18 cellular contexts compared by ENCODE assay signal in genomic region chr3:129764090-129764489, GRCh38.
DNase-seq lines count a peak whose midpoint lies in the region; ATAC-seq, FAIRE-seq and TF ChIP-seq lines count a peak whose summit lies in the region.
"Had no signal": no experiment of that assay in that cellular context is flagged by ENCODE, and none has a peak within 500 bp of the region (broad histone marks: within the 10 kb centered on the region; RNA-seq: fewer than 3 reads in every experiment).

No MANE protein-coding gene starts in this region.

- in situ Hi-C loops in Panc1 (cut with HindIII; ENCODE audit: low pct_unique_long_range_greater_than_20kb, low sequenced_read_pairs) (no loop called here), HepG2 (cut with HindIII; ENCODE audit: extremely low pct_ligation_motif_present, low pct_unique_long_range_greater_than_20kb) (no loop called here)

- H3K4me1 ChIP-seq in Panc1 (ENCODE audit: control insufficient read depth, insufficient read depth, low read length) (0 out of 2 replicates have a peak, but pooled peaks cover 2% of the 10 kb centered on the region), HepG2 (ENCODE audit: insufficient read depth, low read length) (peaks cover 12% of the 10 kb centered on the region), tibial artery (no peaks in the 10 kb centered on the region)
- H3K4me1 ChIP-seq: BE2C had no signal

- no peak for TF ChIP-seq CTCF in Calu3 (IDR thresholded peaks at IDR 0.05; ENCODE audit: unreplicated experiment)
- no peak for TF ChIP-seq CTCF in Panc1 (IDR thresholded peaks at IDR 0.05)
- TF ChIP-seq CTCF in HepG2 (CRISPR knock-in tag; IDR thresholded peaks at IDR 0.05), result no peak
- no peak for TF ChIP-seq CTCF in progenitor cell of endocrine pancreas (IDR thresholded peaks at IDR 0.05; ENCODE audit: unreplicated experiment)
- no peak for TF ChIP-seq CTCF in tibial artery (IDR thresholded peaks at IDR 0.05)

- peak overlapping the region; percentile 42 for H3K27ac Mint-ChIP-seq in Calu3 (ENCODE audit: unreplicated experiment)
- peak overlapping the region; percentile 14 for H3K27ac Mint-ChIP-seq in progenitor cell of endocrine pancreas
- H3K27ac Mint-ChIP-seq: GM23338, H9 had no signal

- H3K9ac ChIP-seq in HepG2 (ENCODE audit: insufficient read depth, low read depth, low read length), result no peak overlapping the region

- no peak for ATAC-seq in Panc1
- ATAC-seq in HepG2, result peak; percentile 45; the same call in 2 of the 3 replicates
- ATAC-seq: GM23338 had no signal

- no peaks in the 10 kb centered on the region for H4K20me1 ChIP-seq in HepG2 (ENCODE audit: insufficient read depth, low read length)

- DNase-seq in Calu3, result no peak
- no peak for DNase-seq in Panc1 (ENCODE audit: low read depth, low spot score)
- peak; percentile 18 for DNase-seq in HepG2 (ENCODE audit: low spot score)
- DNase-seq in progenitor cell of endocrine pancreas (ENCODE audit: low spot score, unreplicated experiment), result no peak
- DNase-seq in iPS-NIHi7 (ENCODE audit: extremely low spot score), result no peak
- no peak for DNase-seq in tibial artery
- no peak for DNase-seq in NOMO-1 (lab: John Stamatoyannopoulos, UW; ENCODE audit: unreplicated experiment in 2 of 2)
- DNase-seq in NCI-H146 (lab: John Stamatoyannopoulos, UW), result no peak
- DNase-seq: BE2C; CD4-positive, alpha-beta memory T cell; DMS153; DND-41; GDM1; H9 had no signal

- H3K4me3 Mint-ChIP-seq in Calu3 (ENCODE audit: low read depth, unreplicated experiment) (no peak overlapping the region), progenitor cell of endocrine pancreas (ENCODE audit: low read depth) (no peak overlapping the region)
- H3K4me3 Mint-ChIP-seq: CD4-positive, alpha-beta memory T cell; GM23338; H9 had no signal

- peaks cover 2% of the 10 kb centered on the region for H3K79me2 ChIP-seq in HepG2 (ENCODE audit: insufficient read depth, low read length)

- H3K36me3 ChIP-seq in Panc1 (ENCODE audit: control insufficient read depth, insufficient read depth, low read length), result no peaks in the 10 kb centered on the region
- H3K36me3 ChIP-seq in HepG2 (replicated peaks in 1 of 2; ENCODE audit: control insufficient read depth in 1 of 2, insufficient read depth in 2 of 2, low read length in 2 of 2), result no peaks in the 10 kb centered on the region
- H3K36me3 ChIP-seq in tibial artery, result no peaks in the 10 kb centered on the region
- H3K36me3 ChIP-seq: BE2C had no signal

- H3K4me3 ChIP-seq in Panc1 (ENCODE audit: low read depth in 2 of 2, low read length in 2 of 2), result no peak overlapping the region
- no peak overlapping the region for H3K4me3 ChIP-seq in HepG2 (replicated peaks in 1 of 3; ENCODE audit: insufficient read depth in 1 of 3, low read depth in 2 of 3, low read length in 3 of 3)
- no peak overlapping the region for H3K4me3 ChIP-seq in tibial artery
- H3K4me3 ChIP-seq: GM23338 had no signal

- H2AFZ ChIP-seq in HepG2 (ENCODE audit: low read length), result no peak overlapping the region
- H2AFZ ChIP-seq: GM23338 had no signal

- TF ChIP-seq POLR2A in HepG2 (IDR thresholded peaks at IDR 0.05; ENCODE audit: insufficient read depth in 1 of 2, low read depth in 2 of 2, low read length in 2 of 2), result no peak

- H3K9me3 ChIP-seq in Panc1 (ENCODE audit: control insufficient read depth, insufficient read depth, low read depth, low read length), result no peaks in the 10 kb centered on the region
- no peaks in the 10 kb centered on the region for H3K9me3 ChIP-seq in HepG2 (ENCODE audit: low read length)
- no peaks in the 10 kb centered on the region for H3K9me3 ChIP-seq in tibial artery
- H3K9me3 ChIP-seq: BE2C had no signal

- H3K27ac ChIP-seq in Panc1 (ENCODE audit: low read length), result no peak overlapping the region
- H3K27ac ChIP-seq in HepG2 (ENCODE audit: extremely low read length, insufficient read depth, low read length), result no peak overlapping the region
- H3K27ac ChIP-seq in tibial artery, result no peak overlapping the region
- H3K27ac ChIP-seq: C4-2B had no signal

- no peaks in the 10 kb centered on the region for H3K27me3 Mint-ChIP-seq in Calu3 (ENCODE audit: unreplicated experiment)
- H3K27me3 Mint-ChIP-seq in progenitor cell of endocrine pancreas, result no peaks in the 10 kb centered on the region
- H3K27me3 Mint-ChIP-seq: CD4-positive, alpha-beta memory T cell had no signal

- POLR2A ChIA-PET in Panc1 (lab: Charles Lee), result no interaction called here
- POLR2A ChIA-PET in HepG2 (lab: Yijun Ruan, JAX), result no interaction called here

- no peak overlapping the region for H3K4me2 ChIP-seq in HepG2 (ENCODE audit: low read depth, low read length)
- H3K4me2 ChIP-seq: GM23338 had no signal

- BruUV-seq in Calu3 (replicated peaks; lab: Mats Ljungman, UMichigan) (no TSS peak), Panc1 (replicated peaks; lab: Mats Ljungman, UMichigan) (TSS peak; percentile 56), HepG2 (replicated peaks; lab: Mats Ljungman, UMichigan) (no TSS peak)

- H3K9me3 Mint-ChIP-seq in Calu3 (ENCODE audit: low read depth, unreplicated experiment) (peaks cover 2% of the 10 kb centered on the region), progenitor cell of endocrine pancreas (ENCODE audit: low read depth) (peaks cover 3% of the 10 kb centered on the region)
- H3K9me3 Mint-ChIP-seq: GM23338 had no signal

- peak; percentile 15 for FAIRE-seq in HepG2 (lab: Jason Lieb, UNC)
- FAIRE-seq: D721Med, GM12892 had no signal

- TF ChIP-seq EP300 in HepG2 (IDR thresholded peaks at IDR 0.05; ENCODE audit: low read depth in 2 of 2, low read length in 2 of 2) (no peak), HepG2 (CRISPR knock-in tag; IDR thresholded peaks at IDR 0.05; ENCODE audit: borderline replicate concordance) (no peak)

- no peaks in the 10 kb centered on the region for H3K27me3 ChIP-seq in Panc1 (ENCODE audit: control insufficient read depth, insufficient read depth, low read length)
- no peaks in the 10 kb centered on the region for H3K27me3 ChIP-seq in HepG2 (ENCODE audit: control insufficient read depth in 1 of 2, insufficient read depth in 2 of 2, low read length in 2 of 2)
- H3K27me3 ChIP-seq in tibial artery, result no peaks in the 10 kb centered on the region
- H3K27me3 ChIP-seq: BE2C had no signal

- peaks cover 8% of the 10 kb centered on the region for H3K36me3 Mint-ChIP-seq in Calu3 (ENCODE audit: insufficient read depth, unreplicated experiment)
- H3K36me3 Mint-ChIP-seq in progenitor cell of endocrine pancreas (ENCODE audit: insufficient read depth), result peaks cover 5% of the 10 kb centered on the region

- H3K4me1 Mint-ChIP-seq in Calu3 (ENCODE audit: low read depth, unreplicated experiment) (peaks cover 15% of the 10 kb centered on the region), progenitor cell of endocrine pancreas (ENCODE audit: low read depth) (peaks cover 14% of the 10 kb centered on the region)

- intact Hi-C loops in Calu3 (cut with micrococcal nuclease; ENCODE audit: unreplicated experiment), result no loop called here
- intact Hi-C loops in Panc1 (cut with micrococcal nuclease; ENCODE audit: unreplicated experiment), result no loop called here
- intact Hi-C loops in HepG2 (cut with micrococcal nuclease; ENCODE audit: unreplicated experiment), result no loop called here
- intact Hi-C loops in tibial artery (cut with DNase I; ENCODE audit: low total_unique reads), result no loop called here

- CTCF ChIA-PET in Calu3 (lab: Charles Lee) (interaction anchor here (0.7 to 1.6 kb wide), 3 partner anchors 22 to 924 kb away, joined by 3 to 7 read pairs (median 3); no protein-coding TSS in a partner anchor), Panc1 (lab: Charles Lee) (interaction anchor here (0.7 kb wide), 1 partner anchor 19 kb away, joined by 9 read pairs; no protein-coding TSS in a partner anchor), HepG2 (lab: Yijun Ruan, JAX; ENCODE audit: low intra/inter-chr PET ratio, low total read pairs) (no interaction called here)

- no peak for TF ChIP-seq RAD21 in HepG2 (CRISPR knock-in tag; IDR thresholded peaks at IDR 0.05)

TF ChIP-seq in HepG2, 621 proteins besides CTCF, POLR2A, EP300 and RAD21:
- 0 out of 2 replicates have a peak, but pooled peaks have one; percentile 34 for TF ChIP-seq MIXL1 (CRISPR knock-in tag; IDR thresholded peaks at IDR 0.05)
- TF ChIP-seq ZNF607 (CRISPR knock-in tag; IDR thresholded peaks at IDR 0.05; ENCODE audit: borderline replicate concordance), result no peak
